1 cellular context compared by ENCODE assay signal in genomic region chr1:44827197-44828002, GRCh38.
TF ChIP-seq lines count a peak whose summit lies in the region.

No MANE protein-coding gene starts in this region.

TF ChIP-seq in HepG2, 621 proteins besides CTCF, POLR2A, EP300 and RAD21 (continued from another document and continues in another):
- TF ChIP-seq, protein P1, sequence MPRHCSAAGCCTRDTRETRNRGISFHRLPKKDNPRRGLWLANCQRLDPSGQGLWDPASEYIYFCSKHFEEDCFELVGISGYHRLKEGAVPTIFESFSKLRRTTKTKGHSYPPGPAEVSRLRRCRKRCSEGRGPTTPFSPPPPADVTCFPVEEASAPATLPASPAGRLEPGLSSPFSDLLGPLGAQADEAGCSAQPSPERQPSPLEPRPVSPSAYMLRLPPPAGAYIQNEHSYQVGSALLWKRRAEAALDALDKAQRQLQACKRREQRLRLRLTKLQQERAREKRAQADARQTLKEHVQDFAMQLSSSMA (CRISPR knock-in tag; IDR thresholded peaks at IDR 0.05), result no peak
- TF ChIP-seq ZNF350 (CRISPR knock-in tag; IDR thresholded peaks at IDR 0.05; ENCODE audit: borderline replicate concordance, low read depth) (peak; percentile 65; the same call in 1 of the 2 replicates), ZFX (CRISPR knock-in tag; IDR thresholded peaks at IDR 0.05; ENCODE audit: low read depth) (peak; percentile 59), RCOR2 (CRISPR knock-in tag; IDR thresholded peaks at IDR 0.05) (peak; percentile 22; the same call in 1 of the 2 replicates), ARNTL (CRISPR knock-in tag; IDR thresholded peaks at IDR 0.05) (0 out of 2 replicates have a peak, but pooled peaks have one; percentile 10), SAFB2 (CRISPR knock-in tag; IDR thresholded peaks at IDR 0.05; ENCODE audit: borderline replicate concordance, low read depth) (no peak), REPIN1 (CRISPR knock-in tag; IDR thresholded peaks at IDR 0.05; ENCODE audit: borderline replicate concordance, low read depth) (no peak), ZNF274 (CRISPR knock-in tag; IDR thresholded peaks at IDR 0.05) (0 out of 2 replicates have a peak, but pooled peaks have one; percentile 65), RBFOX2 (IDR thresholded peaks at IDR 0.05; ENCODE audit: low read depth, low read length) (peak; percentile 43; the same call in 1 of the 2 replicates), RARA (CRISPR knock-in tag; IDR thresholded peaks at IDR 0.05) (peak; percentile 33; the same call in 1 of the 2 replicates), NR2C2 (CRISPR knock-in tag; IDR thresholded peaks at IDR 0.05; ENCODE audit: borderline replicate concordance) (no peak), KDM4B (CRISPR knock-in tag; IDR thresholded peaks at IDR 0.05) (no peak), ZNF160 (CRISPR knock-in tag; IDR thresholded peaks at IDR 0.05) (peak; percentile 33; the same call in 1 of the 2 replicates), NCOR1 (IDR thresholded peaks at IDR 0.05; ENCODE audit: borderline replicate concordance, low read length) (no peak), ZNF609 (CRISPR knock-in tag; IDR thresholded peaks at IDR 0.05; ENCODE audit: borderline replicate concordance) (no peak; the same call in 1 of the 2 replicates), ZFP90 (CRISPR knock-in tag; IDR thresholded peaks at IDR 0.05; ENCODE audit: borderline replicate concordance) (0 out of 2 replicates have a peak, but pooled peaks have one; percentile 1), ZNF644 (CRISPR knock-in tag; IDR thresholded peaks at IDR 0.05; ENCODE audit: low read depth) (peak; percentile 40; the same call in 1 of the 2 replicates), MXI1 (IDR thresholded peaks at IDR 0.05; ENCODE audit: borderline replicate concordance, low read depth, low read length) (peak; percentile 52; the same call in 1 of the 3 replicates), ZNF703 (CRISPR knock-in tag; IDR thresholded peaks at IDR 0.05; ENCODE audit: borderline replicate concordance) (no peak), NR1H2 (CRISPR knock-in tag; IDR thresholded peaks at IDR 0.05; ENCODE audit: borderline replicate concordance, low read depth) (no peak), MYC (CRISPR knock-in tag; IDR thresholded peaks at IDR 0.05; ENCODE audit: borderline replicate concordance) (peak; percentile 45; the same call in 1 of the 2 replicates), CCAR2 (optimal IDR thresholded peaks at IDR 0.05; ENCODE audit: low read depth, low read length) (no peak), CBFB (CRISPR knock-in tag; IDR thresholded peaks at IDR 0.05) (no peak), SMARCE1 (IDR thresholded peaks at IDR 0.05; ENCODE audit: borderline replicate concordance) (no peak), SNAPC5 (CRISPR knock-in tag; IDR thresholded peaks at IDR 0.05; ENCODE audit: borderline replicate concordance) (no peak), ADNP (CRISPR knock-in tag; IDR thresholded peaks at IDR 0.05) (no peak), ZNF792 (CRISPR knock-in tag; IDR thresholded peaks at IDR 0.05) (no peak), ZBTB7A (CRISPR knock-in tag; IDR thresholded peaks at IDR 0.05) (no peak), SMC3 (IDR thresholded peaks at IDR 0.05; ENCODE audit: low read length) (no peak; the same call in 1 of the 2 replicates), ZEB1 (IDR thresholded peaks at IDR 0.05; ENCODE audit: insufficient replicate concordance, low read depth) (peak; percentile 52), RFX1 (IDR thresholded peaks at IDR 0.05) (no peak), ZMYM3 (CRISPR knock-in tag; IDR thresholded peaks at IDR 0.05) (0 out of 2 replicates have a peak, but pooled peaks have one; percentile 13), GATA4 (IDR thresholded peaks at IDR 0.05; ENCODE audit: borderline replicate concordance, low read depth) (no peak), ZNF563 (CRISPR knock-in tag; IDR thresholded peaks at IDR 0.05) (peak; percentile 17; the same call in 1 of the 2 replicates), ZNF749 (CRISPR knock-in tag; IDR thresholded peaks at IDR 0.05; ENCODE audit: borderline replicate concordance) (no peak), ZNF556 (CRISPR knock-in tag; IDR thresholded peaks at IDR 0.05; ENCODE audit: borderline replicate concordance) (no peak; the same call in 1 of the 2 replicates), ZMAT3 (CRISPR knock-in tag; conservative IDR thresholded peaks at IDR 0.05) (no peak; the same call in 1 of the 2 replicates), RBAK (CRISPR knock-in tag; IDR thresholded peaks at IDR 0.05) (no peak), ZNF879 (CRISPR knock-in tag; IDR thresholded peaks at IDR 0.05) (no peak), FOXA1 (IDR thresholded peaks at IDR 0.05) (no peak), FOXA1 (CRISPR knock-in tag; IDR thresholded peaks at IDR 0.05) (0 out of 2 replicates have a peak, but pooled peaks have one; percentile 15), BCL6 (CRISPR knock-in tag; IDR thresholded peaks at IDR 0.05) (peak; percentile 33; the same call in 1 of the 2 replicates), ZNF207 (IDR thresholded peaks at IDR 0.05; ENCODE audit: borderline replicate concordance) (no peak), ZNF839 (CRISPR knock-in tag; IDR thresholded peaks at IDR 0.05; ENCODE audit: borderline replicate concordance) (no peak), ZNF788 (CRISPR knock-in tag; IDR thresholded peaks at IDR 0.05; ENCODE audit: borderline replicate concordance) (peak; percentile 63; the same call in 1 of the 2 replicates), MZF1 (CRISPR knock-in tag; IDR thresholded peaks at IDR 0.05; ENCODE audit: borderline replicate concordance) (no peak), ZNF883 (CRISPR knock-in tag; IDR thresholded peaks at IDR 0.05; ENCODE audit: not compliant biosample characterization) (peak; percentile 76), ELF3 (CRISPR knock-in tag; IDR thresholded peaks at IDR 0.05) (peak; percentile 41; the same call in 1 of the 2 replicates), PHF20 (CRISPR knock-in tag; IDR thresholded peaks at IDR 0.05) (0 out of 2 replicates have a peak, but pooled peaks have one; percentile 19)
- TF ChIP-seq, protein P2, sequence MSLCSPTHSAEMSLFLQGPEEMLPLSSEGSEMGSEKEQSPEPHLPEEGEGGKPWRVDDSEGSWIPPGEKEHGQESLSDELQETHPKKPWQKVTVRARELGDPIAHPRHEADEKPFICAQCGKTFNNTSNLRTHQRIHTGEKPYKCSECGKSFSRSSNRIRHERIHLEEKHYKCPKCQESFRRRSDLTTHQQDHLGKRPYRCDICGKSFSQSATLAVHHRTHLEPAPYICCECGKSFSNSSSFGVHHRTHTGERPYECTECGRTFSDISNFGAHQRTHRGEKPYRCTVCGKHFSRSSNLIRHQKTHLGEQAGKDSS (CRISPR knock-in tag; IDR thresholded peaks at IDR 0.05; ENCODE audit: borderline replicate concordance, low read depth), result no peak
- TF ChIP-seq, protein P3, sequence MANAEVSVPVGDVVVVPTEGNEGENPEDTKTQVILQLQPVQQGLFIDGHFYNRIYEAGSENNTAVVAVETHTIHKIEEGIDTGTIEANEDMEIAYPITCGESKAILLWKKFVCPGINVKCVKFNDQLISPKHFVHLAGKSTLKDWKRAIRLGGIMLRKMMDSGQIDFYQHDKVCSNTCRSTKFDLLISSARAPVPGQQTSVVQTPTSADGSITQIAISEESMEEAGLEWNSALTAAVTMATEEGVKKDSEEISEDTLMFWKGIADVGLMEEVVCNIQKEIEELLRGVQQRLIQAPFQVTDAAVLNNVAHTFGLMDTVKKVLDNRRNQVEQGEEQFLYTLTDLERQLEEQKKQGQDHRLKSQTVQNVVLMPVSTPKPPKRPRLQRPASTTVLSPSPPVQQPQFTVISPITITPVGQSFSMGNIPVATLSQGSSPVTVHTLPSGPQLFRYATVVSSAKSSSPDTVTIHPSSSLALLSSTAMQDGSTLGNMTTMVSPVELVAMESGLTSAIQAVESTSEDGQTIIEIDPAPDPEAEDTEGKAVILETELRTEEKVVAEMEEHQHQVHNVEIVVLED (CRISPR knock-in tag; IDR thresholded peaks at IDR 0.05; ENCODE audit: borderline replicate concordance), result peak; percentile 41; the same call in 1 of the 2 replicates
- TF ChIP-seq, protein P4, sequence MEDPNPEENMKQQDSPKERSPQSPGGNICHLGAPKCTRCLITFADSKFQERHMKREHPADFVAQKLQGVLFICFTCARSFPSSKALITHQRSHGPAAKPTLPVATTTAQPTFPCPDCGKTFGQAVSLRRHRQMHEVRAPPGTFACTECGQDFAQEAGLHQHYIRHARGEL (CRISPR knock-in tag; IDR thresholded peaks at IDR 0.05), result no peak
- TF ChIP-seq, protein P5, sequence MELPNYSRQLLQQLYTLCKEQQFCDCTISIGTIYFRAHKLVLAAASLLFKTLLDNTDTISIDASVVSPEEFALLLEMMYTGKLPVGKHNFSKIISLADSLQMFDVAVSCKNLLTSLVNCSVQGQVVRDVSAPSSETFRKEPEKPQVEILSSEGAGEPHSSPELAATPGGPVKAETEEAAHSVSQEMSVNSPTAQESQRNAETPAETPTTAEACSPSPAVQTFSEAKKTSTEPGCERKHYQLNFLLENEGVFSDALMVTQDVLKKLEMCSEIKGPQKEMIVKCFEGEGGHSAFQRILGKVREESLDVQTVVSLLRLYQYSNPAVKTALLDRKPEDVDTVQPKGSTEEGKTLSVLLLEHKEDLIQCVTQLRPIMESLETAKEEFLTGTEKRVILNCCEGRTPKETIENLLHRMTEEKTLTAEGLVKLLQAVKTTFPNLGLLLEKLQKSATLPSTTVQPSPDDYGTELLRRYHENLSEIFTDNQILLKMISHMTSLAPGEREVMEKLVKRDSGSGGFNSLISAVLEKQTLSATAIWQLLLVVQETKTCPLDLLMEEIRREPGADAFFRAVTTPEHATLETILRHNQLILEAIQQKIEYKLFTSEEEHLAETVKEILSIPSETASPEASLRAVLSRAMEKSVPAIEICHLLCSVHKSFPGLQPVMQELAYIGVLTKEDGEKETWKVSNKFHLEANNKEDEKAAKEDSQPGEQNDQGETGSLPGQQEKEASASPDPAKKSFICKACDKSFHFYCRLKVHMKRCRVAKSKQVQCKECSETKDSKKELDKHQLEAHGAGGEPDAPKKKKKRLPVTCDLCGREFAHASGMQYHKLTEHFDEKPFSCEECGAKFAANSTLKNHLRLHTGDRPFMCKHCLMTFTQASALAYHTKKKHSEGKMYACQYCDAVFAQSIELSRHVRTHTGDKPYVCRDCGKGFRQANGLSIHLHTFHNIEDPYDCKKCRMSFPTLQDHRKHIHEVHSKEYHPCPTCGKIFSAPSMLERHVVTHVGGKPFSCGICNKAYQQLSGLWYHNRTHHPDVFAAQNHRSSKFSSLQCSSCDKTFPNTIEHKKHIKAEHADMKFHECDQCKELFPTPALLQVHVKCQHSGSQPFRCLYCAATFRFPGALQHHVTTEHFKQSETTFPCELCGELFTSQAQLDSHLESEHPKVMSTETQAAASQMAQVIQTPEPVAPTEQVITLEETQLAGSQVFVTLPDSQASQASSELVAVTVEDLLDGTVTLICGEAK (IDR thresholded peaks at IDR 0.05), result no peak
- TF ChIP-seq, protein P5 (CRISPR knock-in tag; IDR thresholded peaks at IDR 0.05), result peak; percentile 30; the same call in 1 of the 2 replicates
